Comparison of ENCODE assay signal across 8 cellular contexts in genomic region chr15:75844629-75845390, GRCh38. TPM values are rescaled to one million over a fixed set of nuclear protein-coding genes. Genes with fewer than 3 reads are reported as not detected.
DNase-seq lines count a peak whose midpoint lies in the region; ATAC-seq and TF ChIP-seq lines count a peak whose summit lies in the region.

No MANE protein-coding gene starts in this region.

- H3K36me3 ChIP-seq in esophagus squamous epithelium: no peaks in the 10 kb centered on the region

- H2BK12ac ChIP-seq in H9 (ENCODE audit: insufficient read length, low read depth, low read length): no peak overlapping the region

- no peak overlapping the region for H2BK20ac ChIP-seq in H9 (ENCODE audit: low read depth, low read length, poor library complexity, severe bottlenecking)

- no peak overlapping the region for H3K4ac ChIP-seq in H9 (ENCODE audit: low read depth, low read length)

- no peak overlapping the region for H3K56ac ChIP-seq in H9 (ENCODE audit: insufficient read length, low read depth, low read length)

- H3K27me3 ChIP-seq in H9 (ENCODE audit: insufficient read depth, low read length) (no peaks in the 10 kb centered on the region), esophagus squamous epithelium (no peaks in the 10 kb centered on the region)

- no peak overlapping the region for H4K91ac ChIP-seq in H9 (ENCODE audit: insufficient read length, low read depth, low read length)

- H2AK5ac ChIP-seq in H9 (ENCODE audit: insufficient read length, low read length): no peak overlapping the region

- H3K23ac ChIP-seq in H9 (ENCODE audit: insufficient read length, low read depth, low read length): no peak overlapping the region

- peaks cover 6% of the 10 kb centered on the region for H3K79me1 ChIP-seq in H9 (ENCODE audit: insufficient read depth, low read depth, low read length, poor library complexity, severe bottlenecking)

- H3K4me3 Mint-ChIP-seq in H9 (peak overlapping the region; percentile 89 to 90), T-helper 17 cell (peak overlapping the region; percentile 98)

- H4K20me1 ChIP-seq in H9 (ENCODE audit: control insufficient read depth, insufficient read depth, insufficient read length): no peaks in the 10 kb centered on the region

- no peak overlapping the region for H3K18ac ChIP-seq in H9 (ENCODE audit: insufficient read length, low read depth, low read length)

- H3K9me3 ChIP-seq in H9 (ENCODE audit: control insufficient read depth, low read depth, low read length): no peaks in the 10 kb centered on the region
- no peaks in the 10 kb centered on the region for H3K9me3 ChIP-seq in T-helper 17 cell (ENCODE audit: control insufficient read depth, low read length, poor library complexity, severe bottlenecking)
- no peaks in the 10 kb centered on the region for H3K9me3 ChIP-seq in esophagus squamous epithelium

- H2BK5ac ChIP-seq in H9 (ENCODE audit: insufficient read length, low read length): no peak overlapping the region

- peaks cover 35% of the 10 kb centered on the region; the same call in 1 of the 2 replicates for H3K79me2 ChIP-seq in H9 (ENCODE audit: insufficient read depth, low read length)

- peaks cover 49 to 55% of the 10 kb centered on the region in 2 experiments for H3K4me1 Mint-ChIP-seq in H9
- H3K4me1 Mint-ChIP-seq in T-helper 17 cell: peaks cover 60% of the 10 kb centered on the region

- no CpG with 5 or more reads among the region's 14 CpGs for WGBS in H9 (ENCODE audit: extremely low coverage, insufficient read length, low lambda C conversion rate)
- 39% methylated on average over 14 of the region's 14 CpGs for WGBS in esophagus squamous epithelium, 2 donors

- H3K36me3 Mint-ChIP-seq in H9 (ENCODE audit: insufficient read depth in 1 of 3, low read depth in 3 of 3) (peaks cover 6 to 27% (median 25%) of the 10 kb centered on the region in 3 experiments; a peak in 6 of 7 replicates), T-helper 17 cell (ENCODE audit: low read depth) (peaks cover 4% of the 10 kb centered on the region)

- H3K14ac ChIP-seq in H9 (ENCODE audit: insufficient read depth, low read length): no peak overlapping the region

- TF ChIP-seq POLR2A in esophagus squamous epithelium (IDR thresholded peaks at IDR 0.05): no peak

- no peak overlapping the region for H4K8ac ChIP-seq in H9 (replicated peaks; ENCODE audit: insufficient read length, low read depth, low read length)

- ATAC-seq in T-helper 17 cell: peak; percentile 4
- ATAC-seq in HG03460 (IDR thresholded peaks at IDR 0.05; ENCODE audit: unreplicated experiment): no peak

- TF ChIP-seq CTCF in H9 (conservative IDR thresholded peaks at IDR 0.05): no peak
- TF ChIP-seq CTCF in esophagus squamous epithelium (IDR thresholded peaks at IDR 0.05): no peak
- TF ChIP-seq CTCF in retinal pigment epithelial cell (conservative IDR thresholded peaks at IDR 0.05; ENCODE audit: low read depth, low read length): no peak
- TF ChIP-seq CTCF in GM10266 (IDR thresholded peaks at IDR 0.05; ENCODE audit: control insufficient read depth, insufficient read depth, low read depth, missing control alignments): no peak

- H3K27ac Mint-ChIP-seq in H9: peak overlapping the region in 2 of 3 experiments; percentile 94 to 95; a peak in 3 of 7 replicates
- H3K27ac Mint-ChIP-seq in T-helper 17 cell: peak overlapping the region; percentile 92

- no peak overlapping the region for H2BK120ac ChIP-seq in H9 (ENCODE audit: low read depth, low read length, poor library complexity, severe bottlenecking)

- H3K27ac ChIP-seq in H9 (ENCODE audit: insufficient read length, low read depth, low read length) (no peak overlapping the region), esophagus squamous epithelium (peak overlapping the region; percentile 93 to 97 (median 96)), caudate nucleus (ENCODE audit: low read depth, low read length) (no peak overlapping the region)

- H3T11ph ChIP-seq in H9 (ENCODE audit: low read length): no peak overlapping the region

- no peak for DNase-seq in H9
- DNase-seq in T-helper 17 cell: no peak
- DNase-seq in esophagus squamous epithelium (lab: John Stamatoyannopoulos, UW): no peak
- no peak for DNase-seq in retinal pigment epithelial cell (ENCODE audit: low read depth)
- DNase-seq in caudate nucleus (lab: John Stamatoyannopoulos, UW): no peak
- no peak for DNase-seq in DMS114 treated with DMSO at 0.1 percent for 48 hours (lab: John Stamatoyannopoulos, UW; ENCODE audit: unreplicated experiment)
- no peak for DNase-seq in GM10266 (ENCODE audit: extremely low spot score)

- intact Hi-C loops in esophagus squamous epithelium (cut with DNase I): no loop called here

- no peak overlapping the region for H2AFZ ChIP-seq in H9 (ENCODE audit: low read length)

- peak overlapping the region; percentile 85 for H3K9ac ChIP-seq in H9 (ENCODE audit: extremely low read depth, insufficient read length, low read length)

- H3K4me3 ChIP-seq in esophagus squamous epithelium (peak overlapping the region; percentile 70 to 99 (median 88)), retinal pigment epithelial cell (ENCODE audit: low read length) (peak overlapping the region; percentile 86)

- no peak overlapping the region for H2BK15ac ChIP-seq in H9 (ENCODE audit: low read depth, low read length)

- peak overlapping the region; percentile 98 for H3K4me2 ChIP-seq in H9 (ENCODE audit: insufficient read depth, insufficient read length, low read length)

- peaks cover 14% of the 10 kb centered on the region for H3K23me2 ChIP-seq in H9 (ENCODE audit: insufficient read length, low read depth, low read length, poor library complexity, severe bottlenecking)

- H3K9me3 Mint-ChIP-seq in H9: no peaks in the 10 kb centered on the region; a peak in 2 of 5 replicates

- peaks cover 17% of the 10 kb centered on the region for H3K27me3 Mint-ChIP-seq in H9 (ENCODE audit: low read depth)
- H3K27me3 Mint-ChIP-seq in T-helper 17 cell: no peaks in the 10 kb centered on the region

- H3K4me1 ChIP-seq in H9 (ENCODE audit: insufficient read depth, low read length) (peaks cover 4% of the 10 kb centered on the region), esophagus squamous epithelium (peaks cover 13 to 65% (median 21%) of the 10 kb centered on the region in 3 donors)

- H4K5ac ChIP-seq in H9 (ENCODE audit: insufficient read length, low read depth, low read length): no peak overlapping the region

RNA-seq across cellular contexts. Expression of gene UBE2Q2, which starts 1.6 kb away (rescaled TPM):
- total RNA-seq in H9 (2021) (29.6 and 31.8 TPM in 2 replicates), T-helper 17 cell (10 to 100 TPM; 40.0 to 40.1 TPM), esophagus squamous epithelium (10 to 100 TPM in 3 of 4 donors, 1 to 10 TPM in 1; 9.1 to 40.2 (median 25.6) TPM)

RNA-seq across cellular contexts. Expression of gene FBXO22, which starts 58.9 kb away (rescaled TPM):
- total RNA-seq in H9 (2021) (59.2 and 59.9 TPM in 2 replicates), T-helper 17 cell (1 to 10 TPM; 7.1 to 9.0 TPM), esophagus squamous epithelium (10 to 100 TPM in 3 of 4 donors, 1 to 10 TPM in 1; 5.6 to 18.9 (median 15.4) TPM)

Comparison
In these comparisons a context has a peak if more than half of its experiments do, and no peak if none do; other contexts are left out.
1. H3K27ac ChIP-seq: peak in esophagus squamous epithelium (4 of 4); none in H9 (single experiment) and caudate nucleus (single experiment).